ENCODE assay signal across 20 cellular contexts in genomic region chr12:71872999-71873398, GRCh38.
"Had no signal": no experiment of that assay in that cellular context is flagged by ENCODE, and none has a peak within 500 bp of the region (broad histone marks: within the 10 kb centered on the region; RNA-seq: fewer than 3 reads in every experiment).

No MANE protein-coding gene starts in this region.

- ATAC-seq: esophagus mucosa; gastroesophageal sphincter; left lung; lower lobe of right lung; sciatic nerve; stimulated activated memory B cell treated with anti-CD40 and anti-IgM and Interleukin-4, amounts not matched to agents 10 μg/mL and 1 μg/mL and 100 μg/mL, for 72 hours had no signal

- H3K36me3 ChIP-seq: uterus had no signal

- H3K9me3 ChIP-seq: gastroesophageal sphincter, left lung, lower lobe of right lung, neutrophil, spleen, tibial artery, upper lobe of left lung, uterus had no signal

- H3K4me3 ChIP-seq: gastroesophageal sphincter, left lung, lower lobe of right lung, spleen, tibial artery, upper lobe of left lung, uterus had no signal

- H3K27me3 ChIP-seq: dorsolateral prefrontal cortex, gastroesophageal sphincter, left lung, neutrophil, spleen, tibial artery, upper lobe of left lung, uterus had no signal

- H3K27ac ChIP-seq: dorsolateral prefrontal cortex, gastroesophageal sphincter, left lung, lower lobe of right lung, neutrophil, spleen, tibial artery, upper lobe of left lung, uterus had no signal

- DNase-seq: cortex of kidney; dorsolateral prefrontal cortex; effector CD8-positive, alpha-beta T cell; glutamatergic neuron; left lung; lower lobe of right lung; mesendoderm; naive B cell; spleen; stimulated activated CD4-positive, alpha-beta T cell treated with anti-CD3 and anti-CD28 coated beads, Interleukin-15, amount 100 ng/mL, for 24 hours; stimulated activated CD4-positive, alpha-beta T cell treated with anti-CD3 and anti-CD28 coated beads, Interleukin-1b, Interleukin-23, amount 100 ng/mL, for 48 hours; stimulated activated CD4-positive, alpha-beta T cell treated with anti-CD3 and anti-CD28 coated beads, Interleukin-4, amount 100 ng/mL, for 24 hours; tibial artery; upper lobe of left lung; uterus had no signal
